Comparison of ENCODE assay signal across 8 cellular contexts in the genomic region with DNA sequence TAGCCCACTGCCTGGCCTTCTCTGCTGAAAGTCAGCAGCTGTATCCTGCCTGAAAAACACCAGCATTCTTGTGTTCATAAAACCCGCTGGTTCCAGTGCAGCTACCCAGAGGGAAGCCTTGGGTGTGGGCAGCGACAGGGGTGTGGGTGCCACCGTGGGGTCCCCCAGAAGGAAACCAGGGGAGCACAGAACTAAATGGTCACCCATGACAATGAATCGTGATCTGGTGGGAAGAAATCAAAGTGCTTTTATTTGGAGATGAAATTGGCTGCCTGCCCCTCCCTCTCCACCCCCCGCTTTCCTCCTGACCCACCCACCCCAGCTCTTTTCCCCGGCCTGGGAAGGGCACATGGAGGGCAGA. TPM values are rescaled to one million over a fixed set of nuclear protein-coding genes. Genes with fewer than 3 reads are reported as not detected.
DNase-seq lines count a peak whose midpoint lies in the region; ATAC-seq lines count a peak whose summit lies in the region.

No MANE protein-coding gene starts in this region.

- no peaks in the 10 kb centered on the region for H3K27me3 Mint-ChIP-seq in activated naive CD4-positive, alpha-beta T cell treated with anti-CD3 and anti-CD28 coated beads, Interleukin-2, amount 50 U/mL, for 24 hours

- H3K4me1 ChIP-seq in mesodermal cell (ENCODE audit: control insufficient read depth, insufficient read depth, low read length, poor library complexity, severe bottlenecking), result peaks cover 72% of the 10 kb centered on the region

- peak overlapping the region; percentile 96 for H3K27ac Mint-ChIP-seq in activated naive CD4-positive, alpha-beta T cell treated with anti-CD3 and anti-CD28 coated beads, Interleukin-2, amount 50 U/mL, for 24 hours

- H3K4me3 ChIP-seq in mesodermal cell (ENCODE audit: extremely low read depth, insufficient read depth, low read length, poor library complexity, severe bottlenecking), result peak overlapping the region; percentile 12

- H3K9me3 ChIP-seq in mesodermal cell (ENCODE audit: control insufficient read depth, low read length), result no peaks in the 10 kb centered on the region

- H3K27ac ChIP-seq in mesodermal cell (ENCODE audit: low read depth, low read length, severe bottlenecking), result peak overlapping the region; percentile 100

- H3K9me3 Mint-ChIP-seq in activated naive CD4-positive, alpha-beta T cell treated with anti-CD3 and anti-CD28 coated beads, Interleukin-2, amount 50 U/mL, for 24 hours, result no peaks in the 10 kb centered on the region

- peaks cover 76% of the 10 kb centered on the region for H3K4me1 Mint-ChIP-seq in activated naive CD4-positive, alpha-beta T cell treated with anti-CD3 and anti-CD28 coated beads, Interleukin-2, amount 50 U/mL, for 24 hours

- 19 to 21% methylated on average over 3 of the region's 6 CpGs for WGBS in mesodermal cell (ENCODE audit: insufficient coverage in 2 of 2), 2 experiments

- peak overlapping the region; percentile 73 for H3K4me3 Mint-ChIP-seq in activated naive CD4-positive, alpha-beta T cell treated with anti-CD3 and anti-CD28 coated beads, Interleukin-2, amount 50 U/mL, for 24 hours

- peaks cover 35% of the 10 kb centered on the region for H3K36me3 ChIP-seq in mesodermal cell (ENCODE audit: control insufficient read depth, insufficient read depth, low read length)

- peaks cover 3% of the 10 kb centered on the region for H3K36me3 Mint-ChIP-seq in activated naive CD4-positive, alpha-beta T cell treated with anti-CD3 and anti-CD28 coated beads, Interleukin-2, amount 50 U/mL, for 24 hours

- no peak for ATAC-seq in HG03097 (IDR thresholded peaks at IDR 0.05; ENCODE audit: low FRiP score, unreplicated experiment)

- no peak for DNase-seq in activated naive CD4-positive, alpha-beta T cell treated with Interleukin-2 at 50 U/mL for 16 hours
- DNase-seq in dermis blood vessel endothelial cell (peak; percentile 90), NCI-H2081 treated with DMSO at 0.1 percent for 48 hours (lab: John Stamatoyannopoulos, UW) (no peak), CD1c-positive myeloid dendritic cell (ENCODE audit: extremely low spot score) (no peak), OCI-M1 (lab: John Stamatoyannopoulos, UW) (no peak)

RNA-seq across cellular contexts. Expression of a gene that starts 13.7 kb away (rescaled TPM):
- 35.4 and 51.4 TPM in 2 replicates for total RNA-seq in dermis blood vessel endothelial cell
- polyA plus RNA-seq in mesodermal cell (2013, experiment 1 of 2), result 52.2 TPM
- polyA plus RNA-seq in mesodermal cell (2013, experiment 2 of 2), result 45.1 TPM
